8 cellular contexts compared by ENCODE assay signal in genomic region chr15:34038404-34039179, GRCh38. TPM values are rescaled to one million over a fixed set of nuclear protein-coding genes. Genes with fewer than 3 reads are reported as not detected.
DNase-seq lines count a peak whose midpoint lies in the region; ATAC-seq, FAIRE-seq and TF ChIP-seq lines count a peak whose summit lies in the region.

No MANE protein-coding gene starts in this region.

- POLR2A ChIA-PET in T-cell (lab: Charles Lee), result interaction anchor here in 1 of 2 donors (0.5 kb wide), 1 partner anchor 287 kb away, joined by 3 read pairs; no protein-coding TSS in a partner anchor

- intact Hi-C loops in left ventricle myocardium superior (cut with micrococcal nuclease), result no loop called here

- DNase-seq in HFFc6 (peak; percentile 57), NAMALWA (ENCODE audit: low spot score) (peak; percentile 79), T-cell (peak; percentile 35 to 77 (median 64)), amniotic epithelial cell (ENCODE audit: low read depth) (peak; percentile 72), left ventricle myocardium superior (peak; percentile 92), pulmonary artery endothelial cell (ENCODE audit: low read depth, low spot score) (peak; percentile 40), urothelium cell line (ENCODE audit: low spot score) (peak; percentile 87)

- H3K9me3 Mint-ChIP-seq in HFFc6, result no peaks in the 10 kb centered on the region
- no peaks in the 10 kb centered on the region for H3K9me3 Mint-ChIP-seq in T-cell

- FAIRE-seq in urothelium cell line (lab: Jason Lieb, UNC), result no peak

- H3K27ac Mint-ChIP-seq in HFFc6 (peak overlapping the region; percentile 80), T-cell (peak overlapping the region; percentile 89 to 96)

- peak overlapping the region; percentile 76 for H3K4me3 ChIP-seq in GM12875 (ENCODE audit: low read depth, low read length)

- H3K4me3 Mint-ChIP-seq in HFFc6, result peak overlapping the region; percentile 88
- peak overlapping the region; percentile 87 to 96 (median 92) for H3K4me3 Mint-ChIP-seq in T-cell

- CTCF ChIA-PET in T-cell (lab: Charles Lee), result interaction anchor here (0.6 to 1.1 kb wide), 2 partner anchors 20 to 171 kb away, joined by 4 to 6 read pairs; partner anchors contain the start of gene KATNBL1 (in 1 of the 2)

- H3K36me3 Mint-ChIP-seq in HFFc6 (ENCODE audit: low read depth) (no peaks in the 10 kb centered on the region), T-cell (no peaks in the 10 kb centered on the region)

- H3K27me3 Mint-ChIP-seq in HFFc6 (ENCODE audit: insufficient read depth) (peaks cover 1% of the 10 kb centered on the region; the same call in 1 of the 2 replicates), T-cell (no peaks in the 10 kb centered on the region)

- ATAC-seq in T-cell (replicated peaks in 1 of 4) (peak; percentile 85 to 87 (median 86)), left ventricle myocardium superior (peak; percentile 96)

- H3K4me1 Mint-ChIP-seq in HFFc6 (ENCODE audit: low read depth) (peaks cover 42% of the 10 kb centered on the region), T-cell (peaks cover 18 to 20% (median 18%) of the 10 kb centered on the region in 3 donors)

- TF ChIP-seq CTCF in GM12875 (IDR thresholded peaks at IDR 0.05; ENCODE audit: borderline replicate concordance, insufficient read depth, low read depth, low read length), result 0 out of 2 replicates have a peak, but pooled peaks have one; percentile 0
- no peak for TF ChIP-seq CTCF in HFFc6 (IDR thresholded peaks at IDR 0.05)

RNA-seq across cellular contexts. Expression of gene AVEN, which starts 0.4 kb away (rescaled TPM):
- 10 to 100 TPM; 24.9 to 33.6 (median 27.1) TPM for total RNA-seq in HFFc6 (2021; fragmentation: NEBNext Ultra II Directional; extraction: Animal tissue kit (Norgen Biotek cat#: 25700))
- total RNA-seq in T-cell (10 to 100 TPM in 1 of 5 donors, 1 to 10 TPM in 4; 7.9 to 10.0 (median 9.7) TPM), left ventricle myocardium superior (25.8 TPM), pulmonary artery endothelial cell (16.2 and 38.1 TPM in 2 replicates)

Comparison
In these comparisons a context has a peak if more than half of its experiments do, and no peak if none do; other contexts are left out.
1. Peak in every context shown above with its lines: DNase-seq, ATAC-seq and H3K4me3 ChIP-seq.
2. DNase-seq: peak in every context shown above with its lines; median percentile 92 in left ventricle myocardium superior; 87 in urothelium cell line; 79 in NAMALWA; 72 in amniotic epithelial cell; 64 in T-cell; 57 in HFFc6; 40 in pulmonary artery endothelial cell.